1 cellular context compared by ENCODE assay signal in genomic region chr1:113217447-113218208, GRCh38.
TF ChIP-seq lines count a peak whose summit lies in the region.

No MANE protein-coding gene starts in this region.

TF ChIP-seq in K562, 482 proteins besides CTCF, POLR2A, EP300 and RAD21 (continued from another document and continues in another):
- TF ChIP-seq RBBP5 (IDR thresholded peaks at IDR 0.05; ENCODE audit: borderline replicate concordance, insufficient read depth, low read length, poor library complexity, severe bottlenecking) (no peak), NBN (IDR thresholded peaks at IDR 0.05; ENCODE audit: low read depth) (0 out of 2 replicates have a peak, but pooled peaks have one; percentile 39), ZNF121 (CRISPR knock-in tag; conservative IDR thresholded peaks at IDR 0.05) (no peak), SAFB2 (IDR thresholded peaks at IDR 0.05; ENCODE audit: borderline replicate concordance, low read depth, low read length, severe bottlenecking) (no peak), NKRF (IDR thresholded peaks at IDR 0.05; ENCODE audit: borderline replicate concordance) (no peak), ZKSCAN1 (IDR thresholded peaks at IDR 0.05; ENCODE audit: low read depth, low read length) (no peak), HMBOX1 (IDR thresholded peaks at IDR 0.05) (peak; percentile 48), HNRNPLL (IDR thresholded peaks at IDR 0.05; ENCODE audit: low read depth, low read length, poor library complexity, severe bottlenecking) (no peak), E2F6 (IDR thresholded peaks at IDR 0.05; ENCODE audit: borderline replicate concordance in 1 of 2, extremely low read depth in 1 of 2, insufficient read depth in 1 of 2, insufficient read length in 1 of 2, low read depth in 1 of 2, low read length in 1 of 2, poor library complexity in 1 of 2, severe bottlenecking in 1 of 2) (peak in 1 of 2 experiments; percentile 23), DPF2 (IDR thresholded peaks at IDR 0.05) (peak; percentile 86), CTBP1 (IDR thresholded peaks at IDR 0.05; ENCODE audit: borderline replicate concordance) (peak; percentile 81; the same call in 1 of the 2 replicates), ZNF436 (CRISPR knock-in tag; IDR thresholded peaks at IDR 0.05) (no peak), CXXC5 (CRISPR knock-in tag; IDR thresholded peaks at IDR 0.05) (peak; percentile 26; the same call in 1 of the 2 replicates), GTF2F1 (IDR thresholded peaks at IDR 0.05; ENCODE audit: low read depth, low read length) (no peak), CBFA2T3 (IDR thresholded peaks at IDR 0.05) (peak; percentile 70), MYC (IDR thresholded peaks at IDR 0.05; ENCODE audit: low read depth, low read length) (peak; percentile 56; the same call in 1 of the 2 replicates), MYC (CRISPR knock-in tag; IDR thresholded peaks at IDR 0.05; ENCODE audit: borderline replicate concordance, low read depth) (no peak), NFIC (IDR thresholded peaks at IDR 0.05) (0 out of 2 replicates have a peak, but pooled peaks have one; percentile 8), HNRNPUL1 (IDR thresholded peaks at IDR 0.05; ENCODE audit: low read length) (no peak), ID3 (CRISPR knock-in tag; IDR thresholded peaks at IDR 0.05) (no peak), ID3 (tag; IDR thresholded peaks at IDR 0.05) (peak; percentile 42), MNT (conservative IDR thresholded peaks at IDR 0.05) (peak in 1 of 2 experiments; percentile 60; a peak in 1 of 4 replicates), ETV5 (CRISPR knock-in tag; IDR thresholded peaks at IDR 0.05; ENCODE audit: low read depth) (no peak), XRCC3 (IDR thresholded peaks at IDR 0.05) (no peak), UBTF (IDR thresholded peaks at IDR 0.05; ENCODE audit: borderline replicate concordance in 1 of 2, low read depth in 2 of 2, low read length in 2 of 2) (no peak), ATF7 (IDR thresholded peaks at IDR 0.05) (peak; percentile 58), SRSF3 (IDR thresholded peaks at IDR 0.05; ENCODE audit: insufficient read depth, low read length) (no peak), ZKSCAN8 (CRISPR knock-in tag; IDR thresholded peaks at IDR 0.05) (no peak), GABPA (tag; conservative IDR thresholded peaks at IDR 0.05; ENCODE audit: low read depth) (no peak), XRCC4 (IDR thresholded peaks at IDR 0.05; ENCODE audit: extremely low read depth, insufficient read depth, insufficient read length) (no peak), ZBED1 (IDR thresholded peaks at IDR 0.05) (no peak), MYNN (IDR thresholded peaks at IDR 0.05) (no peak), MYNN (CRISPR knock-in tag; IDR thresholded peaks at IDR 0.05) (no peak), RBM39 (optimal IDR thresholded peaks at IDR 0.05; ENCODE audit: low read depth, low read length) (no peak), NRF1 (conservative IDR thresholded peaks at IDR 0.05 in 1 of 2, IDR thresholded peaks at IDR 0.05 in 1 of 2) (0 out of 4 replicates have a peak, but pooled peaks of 1 of the 2 experiments have one; percentile 15), ZC3H11A (IDR thresholded peaks at IDR 0.05; ENCODE audit: low read depth, low read length) (no peak), DACH1 (IDR thresholded peaks at IDR 0.05; ENCODE audit: partially characterized antibody) (no peak), ELF1 (tag; IDR thresholded peaks at IDR 0.05) (no peak)
- TF ChIP-seq, protein P1, sequence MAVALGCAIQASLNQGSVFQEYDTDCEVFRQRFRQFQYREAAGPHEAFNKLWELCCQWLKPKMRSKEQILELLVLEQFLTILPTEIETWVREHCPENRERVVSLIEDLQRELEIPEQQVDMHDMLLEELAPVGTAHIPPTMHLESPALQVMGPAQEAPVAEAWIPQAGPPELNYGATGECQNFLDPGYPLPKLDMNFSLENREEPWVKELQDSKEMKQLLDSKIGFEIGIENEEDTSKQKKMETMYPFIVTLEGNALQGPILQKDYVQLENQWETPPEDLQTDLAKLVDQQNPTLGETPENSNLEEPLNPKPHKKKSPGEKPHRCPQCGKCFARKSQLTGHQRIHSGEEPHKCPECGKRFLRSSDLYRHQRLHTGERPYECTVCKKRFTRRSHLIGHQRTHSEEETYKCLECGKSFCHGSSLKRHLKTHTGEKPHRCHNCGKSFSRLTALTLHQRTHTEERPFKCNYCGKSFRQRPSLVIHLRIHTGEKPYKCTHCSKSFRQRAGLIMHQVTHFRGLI (CRISPR knock-in tag; IDR thresholded peaks at IDR 0.05), result no peak
- TF ChIP-seq, protein P2, sequence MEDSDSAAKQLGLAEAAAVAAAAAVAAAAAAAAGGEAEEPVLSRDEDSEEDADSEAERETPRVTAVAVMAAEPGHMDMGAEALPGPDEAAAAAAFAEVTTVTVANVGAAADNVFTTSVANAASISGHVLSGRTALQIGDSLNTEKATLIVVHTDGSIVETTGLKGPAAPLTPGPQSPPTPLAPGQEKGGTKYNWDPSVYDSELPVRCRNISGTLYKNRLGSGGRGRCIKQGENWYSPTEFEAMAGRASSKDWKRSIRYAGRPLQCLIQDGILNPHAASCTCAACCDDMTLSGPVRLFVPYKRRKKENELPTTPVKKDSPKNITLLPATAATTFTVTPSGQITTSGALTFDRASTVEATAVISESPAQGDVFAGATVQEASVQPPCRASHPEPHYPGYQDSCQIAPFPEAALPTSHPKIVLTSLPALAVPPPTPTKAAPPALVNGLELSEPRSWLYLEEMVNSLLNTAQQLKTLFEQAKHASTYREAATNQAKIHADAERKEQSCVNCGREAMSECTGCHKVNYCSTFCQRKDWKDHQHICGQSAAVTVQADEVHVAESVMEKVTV (CRISPR knock-in tag; IDR thresholded peaks at IDR 0.05), result no peak
- TF ChIP-seq, protein P3, sequence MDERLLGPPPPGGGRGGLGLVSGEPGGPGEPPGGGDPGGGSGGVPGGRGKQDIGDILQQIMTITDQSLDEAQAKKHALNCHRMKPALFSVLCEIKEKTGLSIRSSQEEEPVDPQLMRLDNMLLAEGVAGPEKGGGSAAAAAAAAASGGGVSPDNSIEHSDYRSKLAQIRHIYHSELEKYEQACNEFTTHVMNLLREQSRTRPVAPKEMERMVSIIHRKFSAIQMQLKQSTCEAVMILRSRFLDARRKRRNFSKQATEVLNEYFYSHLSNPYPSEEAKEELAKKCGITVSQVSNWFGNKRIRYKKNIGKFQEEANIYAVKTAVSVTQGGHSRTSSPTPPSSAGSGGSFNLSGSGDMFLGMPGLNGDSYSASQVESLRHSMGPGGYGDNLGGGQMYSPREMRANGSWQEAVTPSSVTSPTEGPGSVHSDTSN (CRISPR knock-in tag; IDR thresholded peaks at IDR 0.05; ENCODE audit: low read depth), result no peak
- TF ChIP-seq, protein P3 (tag; conservative IDR thresholded peaks at IDR 0.05; ENCODE audit: low read depth), result peak; percentile 75
- TF ChIP-seq, protein P4, sequence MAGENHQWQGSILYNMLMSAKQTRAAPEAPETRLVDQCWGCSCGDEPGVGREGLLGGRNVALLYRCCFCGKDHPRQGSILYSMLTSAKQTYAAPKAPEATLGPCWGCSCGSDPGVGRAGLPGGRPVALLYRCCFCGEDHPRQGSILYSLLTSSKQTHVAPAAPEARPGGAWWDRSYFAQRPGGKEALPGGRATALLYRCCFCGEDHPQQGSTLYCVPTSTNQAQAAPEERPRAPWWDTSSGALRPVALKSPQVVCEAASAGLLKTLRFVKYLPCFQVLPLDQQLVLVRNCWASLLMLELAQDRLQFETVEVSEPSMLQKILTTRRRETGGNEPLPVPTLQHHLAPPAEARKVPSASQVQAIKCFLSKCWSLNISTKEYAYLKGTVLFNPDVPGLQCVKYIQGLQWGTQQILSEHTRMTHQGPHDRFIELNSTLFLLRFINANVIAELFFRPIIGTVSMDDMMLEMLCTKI (IDR thresholded peaks at IDR 0.05; ENCODE audit: partially characterized antibody), result no peak
- TF ChIP-seq, protein P5, sequence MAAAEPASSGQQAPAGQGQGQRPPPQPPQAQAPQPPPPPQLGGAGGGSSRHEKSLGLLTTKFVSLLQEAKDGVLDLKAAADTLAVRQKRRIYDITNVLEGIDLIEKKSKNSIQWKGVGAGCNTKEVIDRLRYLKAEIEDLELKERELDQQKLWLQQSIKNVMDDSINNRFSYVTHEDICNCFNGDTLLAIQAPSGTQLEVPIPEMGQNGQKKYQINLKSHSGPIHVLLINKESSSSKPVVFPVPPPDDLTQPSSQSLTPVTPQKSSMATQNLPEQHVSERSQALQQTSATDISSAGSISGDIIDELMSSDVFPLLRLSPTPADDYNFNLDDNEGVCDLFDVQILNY (CRISPR knock-in tag; IDR thresholded peaks at IDR 0.05), result no peak
